14 cellular contexts compared by ENCODE assay signal in the genomic region with DNA sequence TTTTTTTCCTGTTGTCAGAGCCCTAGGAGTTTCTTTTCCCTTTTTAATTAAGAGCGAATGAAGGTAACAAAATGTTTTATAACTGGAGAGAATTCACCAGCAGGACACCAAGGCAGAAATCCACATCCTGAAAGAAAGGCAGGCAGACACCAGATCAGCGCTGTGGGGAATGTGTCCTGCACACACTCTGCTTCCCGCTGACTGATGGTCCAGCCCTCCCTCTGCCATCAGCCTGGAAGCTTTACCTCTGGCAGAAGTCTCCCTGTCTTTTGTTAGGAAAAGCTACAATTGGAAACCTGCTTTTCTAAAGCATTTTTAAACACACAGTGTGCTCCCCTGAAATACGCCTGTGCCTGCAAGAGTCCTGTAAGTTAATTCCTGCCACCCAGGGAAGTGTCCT.
"Had no signal": no experiment of that assay in that cellular context is flagged by ENCODE, and none has a peak within 500 bp of the region (broad histone marks: within the 10 kb centered on the region; RNA-seq: fewer than 3 reads in every experiment).

No MANE protein-coding gene starts in this region.

- H3K36me3 Mint-ChIP-seq: memory B cell had no signal

- H3K4me1 Mint-ChIP-seq: activated B cell treated with CpG ODN at 0.5 μM for 24 hours; activated CD4-positive, alpha-beta T cell treated with anti-CD3 and anti-CD28 coated beads, Interleukin-2, amount 10 ng/mL, durations not matched to agents 24 days and 14 days; memory B cell had no signal

- H3K4me3 Mint-ChIP-seq: activated B cell treated with CpG ODN at 0.5 μM for 24 hours; activated CD4-positive, alpha-beta T cell treated with anti-CD3 and anti-CD28 coated beads, Interleukin-2, amount 10 ng/mL, durations not matched to agents 24 days and 14 days; memory B cell; neural crest cell; stimulated activated naive CD8-positive, alpha-beta T cell treated with anti-CD3 and anti-CD28 coated beads, Interleukin-15, Interleukin-2, amounts not matched to agents 100 ng/mL and 50 ng/mL, for 24 hours; T-helper 1 cell treated with Interleukin-12 subunit alpha and Interleukin-12 subunit beta and Interleukin-4 antibody, amounts not matched to agents 30 μg/mL and 1 μg/mL, for 36 hours had no signal

- DNase-seq: activated B cell treated with CpG ODN at 0.5 μM for 24 hours; activated CD4-positive, alpha-beta T cell treated with anti-CD3 and anti-CD28 coated beads, Interleukin-2, amount 10 ng/mL, durations not matched to agents 24 days and 14 days; activated naive CD4-positive, alpha-beta T cell treated with anti-CD3 and anti-CD28 coated beads, Interleukin-2, amount 50 U/mL, for 16 hours; brain microvascular endothelial cell; esophagus squamous epithelium; foreskin keratinocyte; islet precursor cell; left lung; stimulated activated CD4-positive, alpha-beta T cell treated with anti-CD3 and anti-CD28 coated beads, Interleukin-4, amount 100 ng/mL, for 24 hours had no signal

- H3K27ac Mint-ChIP-seq: activated B cell treated with CpG ODN at 0.5 μM for 24 hours; activated CD4-positive, alpha-beta T cell treated with anti-CD3 and anti-CD28 coated beads, Interleukin-2, amount 10 ng/mL, durations not matched to agents 24 days and 14 days; memory B cell; stimulated activated naive CD8-positive, alpha-beta T cell treated with anti-CD3 and anti-CD28 coated beads, Interleukin-15, Interleukin-2, amounts not matched to agents 100 ng/mL and 50 ng/mL, for 24 hours; T-helper 1 cell treated with Interleukin-12 subunit alpha and Interleukin-12 subunit beta and Interleukin-4 antibody, amounts not matched to agents 30 μg/mL and 1 μg/mL, for 36 hours had no signal

- H3K27me3 Mint-ChIP-seq: activated B cell treated with CpG ODN at 0.5 μM for 24 hours; activated CD4-positive, alpha-beta T cell treated with anti-CD3 and anti-CD28 coated beads, Interleukin-2, amount 10 ng/mL, durations not matched to agents 24 days and 14 days; memory B cell; stimulated activated naive CD8-positive, alpha-beta T cell treated with anti-CD3 and anti-CD28 coated beads, Interleukin-15, Interleukin-2, amounts not matched to agents 100 ng/mL and 50 ng/mL, for 24 hours had no signal

- H3K9me3 ChIP-seq: left lung had no signal

- H3K79me2 ChIP-seq: parathyroid adenoma had no signal

- H3K4me3 ChIP-seq: esophagus squamous epithelium, left lung had no signal

- ATAC-seq: foreskin keratinocyte, left lung had no signal

- H3K9ac ChIP-seq: parathyroid adenoma had no signal

- H2AFZ ChIP-seq: parathyroid adenoma had no signal

- H3K4me1 ChIP-seq: esophagus squamous epithelium, foreskin keratinocyte, left lung, parathyroid adenoma had no signal

- H3K9me3 Mint-ChIP-seq: activated B cell treated with CpG ODN at 0.5 μM for 24 hours; activated CD4-positive, alpha-beta T cell treated with anti-CD3 and anti-CD28 coated beads, Interleukin-2, amount 10 ng/mL, durations not matched to agents 24 days and 14 days; neural crest cell; T-helper 1 cell treated with Interleukin-12 subunit alpha and Interleukin-12 subunit beta and Interleukin-4 antibody, amounts not matched to agents 30 μg/mL and 1 μg/mL, for 36 hours had no signal

- H3K36me3 ChIP-seq: brain microvascular endothelial cell, esophagus squamous epithelium, left lung had no signal

- H3K27me3 ChIP-seq: brain microvascular endothelial cell, esophagus squamous epithelium, foreskin keratinocyte had no signal

- H3K27ac ChIP-seq: brain microvascular endothelial cell, esophagus squamous epithelium, foreskin keratinocyte, left lung, parathyroid adenoma had no signal
